Comparison of ENCODE assay signal across 9 cellular contexts in the genomic region with DNA sequence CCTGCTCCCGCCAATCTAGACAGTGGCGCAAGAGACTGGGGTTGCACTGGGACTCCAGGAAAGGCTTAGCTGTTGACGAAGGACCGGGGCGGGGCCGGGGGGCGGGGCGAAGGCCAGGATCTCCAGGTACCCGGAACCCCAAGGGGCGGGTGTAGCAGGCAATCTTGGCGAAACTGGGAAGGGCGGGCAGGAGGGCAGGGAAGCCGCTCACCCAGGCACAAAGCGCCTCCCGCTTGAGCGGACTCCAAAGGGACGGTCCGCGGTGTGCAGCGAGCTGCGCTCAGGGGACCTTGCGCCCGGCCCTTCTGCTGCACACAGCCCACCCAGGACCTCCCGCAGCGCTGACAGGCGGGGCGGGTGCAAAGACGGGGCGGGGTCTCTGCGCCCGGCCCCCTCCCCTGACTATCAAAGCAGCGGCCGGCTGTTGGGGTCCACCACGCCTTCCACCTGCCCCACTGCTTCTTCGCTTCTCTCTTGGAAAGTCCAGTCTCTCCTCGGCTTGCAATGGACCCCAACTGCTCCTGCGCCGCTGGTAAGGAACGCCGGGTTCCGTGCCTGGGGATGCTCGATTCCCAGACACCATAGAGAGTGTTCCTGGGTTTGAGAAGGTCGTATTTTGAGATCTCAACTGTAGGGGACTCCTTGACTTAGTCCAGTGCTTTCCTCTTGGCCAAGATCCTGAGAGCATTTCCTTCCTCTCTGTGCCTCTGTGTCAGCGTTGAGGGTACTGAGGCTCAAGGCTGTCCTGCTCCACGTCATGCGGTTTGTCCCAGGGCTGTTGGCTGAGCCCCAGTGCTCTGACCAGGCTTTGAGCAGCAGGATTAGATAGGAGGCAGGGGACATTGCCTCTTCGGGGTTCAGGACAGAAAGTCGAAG. TPM values are rescaled to one million over a fixed set of nuclear protein-coding genes. Genes with fewer than 3 reads are reported as not detected.
DNase-seq lines count a peak whose midpoint lies in the region; ATAC-seq, FAIRE-seq and TF ChIP-seq lines count a peak whose summit lies in the region.
"Had no signal": no experiment of that assay in that cellular context is flagged by ENCODE, and none has a peak within 500 bp of the region (broad histone marks: within the 10 kb centered on the region; RNA-seq: fewer than 3 reads in every experiment).

A gene (plus strand): TSS at position 405 of the 876 bp plus-strand sequence. CDS start 100 bp downstream, at position 505.

- peak; percentile 84 for ATAC-seq in activated B cell treated with CpG ODN at 0.5 μM for 24 hours (ENCODE audit: low read depth)
- no peak for ATAC-seq in HG03025 (IDR thresholded peaks at IDR 0.05; ENCODE audit: low FRiP score, unreplicated experiment)

- H3K4me1 ChIP-seq in keratinocyte (ENCODE audit: control insufficient read depth, extremely low read depth, insufficient read depth, low read length) = peaks cover 6% of the 10 kb centered on the region

- peaks cover 16% of the 10 kb centered on the region for H3K27me3 Mint-ChIP-seq in activated B cell treated with CpG ODN at 0.5 μM for 24 hours

- peak within 1 kb of the TSS; percentile 43 for H3K9ac ChIP-seq in keratinocyte (ENCODE audit: control insufficient read depth, extremely low read depth, insufficient read depth, low read length)

- no peaks in the 10 kb centered on the region for H3K9me3 ChIP-seq in keratinocyte (ENCODE audit: control insufficient read depth, low read depth, low read length)

- H3K4me3 Mint-ChIP-seq in activated B cell treated with CpG ODN at 0.5 μM for 24 hours = peak within 1 kb of the TSS; percentile 92

- peak within 1 kb of the TSS; percentile 81 for H2AFZ ChIP-seq in keratinocyte (ENCODE audit: control insufficient read depth, low read length)

- intact Hi-C loops in activated B cell treated with CpG ODN at 0.5 μM for 24 hours (cut with micrococcal nuclease) = loop anchor here (1.0 to 2.0 kb wide), 3 partner anchors 15 to 49 kb away; a partner anchor contains a TSS

- H3K36me3 Mint-ChIP-seq in activated B cell treated with CpG ODN at 0.5 μM for 24 hours (ENCODE audit: low read depth) = peaks cover 3% of the 10 kb centered on the region

- no peaks in the 10 kb centered on the region for H3K79me2 ChIP-seq in keratinocyte (ENCODE audit: control insufficient read depth, insufficient read depth, low read length)

- peak within 1 kb of the TSS; percentile 79 for H3K4me2 ChIP-seq in keratinocyte (ENCODE audit: control insufficient read depth, extremely low read depth, insufficient read depth, low read depth, low read length)

- H3K36me3 ChIP-seq in bronchial epithelial cell (ENCODE audit: control insufficient read depth, insufficient read depth, low read length) (no peaks in the 10 kb centered on the region), keratinocyte (ENCODE audit: control insufficient read depth in 2 of 2, extremely low read depth in 1 of 2, insufficient read depth in 2 of 2, low read length in 2 of 2) (no peaks in the 10 kb centered on the region)

- H3K4me3 ChIP-seq in bronchial epithelial cell (ENCODE audit: low read depth, low read length) (peak within 1 kb of the TSS; percentile 41), keratinocyte (ENCODE audit: control insufficient read depth in 2 of 3, extremely low read depth in 1 of 3, insufficient read depth in 2 of 3, low read depth in 1 of 3, low read length in 3 of 3) (peak within 1 kb of the TSS; percentile 55 to 65 (median 59))

- no peaks in the 10 kb centered on the region for H3K9me1 ChIP-seq in keratinocyte (ENCODE audit: control insufficient read depth, extremely low read depth, insufficient read depth, low read length)

- no peaks in the 10 kb centered on the region for H3K9me3 Mint-ChIP-seq in activated B cell treated with CpG ODN at 0.5 μM for 24 hours

- POLR2A ChIA-PET in activated B cell treated with CpG ODN at 0.5 μM for 24 hours (lab: Charles Lee) = interaction anchor here (0.6 to 1.2 kb wide), 12 partner anchors 9 to 865 kb away, joined by 3 to 11 read pairs (median 4); a partner anchor contains a TSS

- CTCF ChIA-PET in activated B cell treated with CpG ODN at 0.5 μM for 24 hours (lab: Charles Lee) = interaction anchor here (0.7 kb wide), 1 partner anchor 49 kb away, joined by 3 read pairs; a partner anchor contains a TSS

- no peak within 1 kb of the TSS for H3K27ac ChIP-seq in keratinocyte (ENCODE audit: control insufficient read depth, insufficient read depth, low read length)

- dilution Hi-C loops in keratinocyte (cut with MboI; ENCODE audit: extremely low pct_ligation_motif_present, low sequenced_read_pairs) = no loop called here

- peaks cover 39% of the 10 kb centered on the region for H3K4me1 Mint-ChIP-seq in activated B cell treated with CpG ODN at 0.5 μM for 24 hours

- DNase-seq in GM03348 (ENCODE audit: low spot score) (peak; percentile 32), NCI-H1105 treated with DMSO at 0.1 percent for 48 hours (lab: John Stamatoyannopoulos, UW) (peak; percentile 43), activated B cell treated with CpG ODN at 0.5 μM for 24 hours (peak; percentile 71), bronchial epithelial cell (ENCODE audit: low read depth) (peak; percentile 82), keratinocyte (ENCODE audit: low read depth, low spot score) (peak; percentile 53), NCI-H2196 (lab: John Stamatoyannopoulos, UW; ENCODE audit: unreplicated experiment) (no peak)
- DNase-seq in stimulated activated CD4-positive, alpha-beta T cell treated with anti-CD3 and anti-CD28 coated beads, Interleukin-12 subunit alpha, Interleukin-12 subunit beta, amount 100 ng/mL, for 48 hours (ENCODE audit: low read depth in 2 of 3, low spot score in 1 of 3) = peak in 2 of 3 donors; percentile 57 to 60

- no peak for FAIRE-seq in bronchial epithelial cell (lab: Jason Lieb, UNC)
- FAIRE-seq in keratinocyte (lab: Jason Lieb, UNC) = peak; percentile 86
- FAIRE-seq: endometrium had no signal

- TF ChIP-seq CTCF in activated B cell treated with CpG ODN at 0.5 μM for 24 hours (IDR thresholded peaks at IDR 0.05) (no peak), bronchial epithelial cell (IDR thresholded peaks at IDR 0.05; ENCODE audit: insufficient read depth, low read length, severe bottlenecking) (no peak), keratinocyte (optimal IDR thresholded peaks at IDR 0.05 in 1 of 3, IDR thresholded peaks at IDR 0.05 in 1 of 3, conservative IDR thresholded peaks at IDR 0.05 in 1 of 3; ENCODE audit: extremely low read depth in 1 of 3, insufficient read depth in 2 of 3, low read length in 3 of 3) (peak in 1 of 3 experiments; percentile 17)

- peak within 1 kb of the TSS; percentile 88 for H3K27ac Mint-ChIP-seq in activated B cell treated with CpG ODN at 0.5 μM for 24 hours

- H3K27me3 ChIP-seq in bronchial epithelial cell (ENCODE audit: control insufficient read depth, insufficient read depth, low read length) (peaks cover under 1% of the 10 kb centered on the region), keratinocyte (ENCODE audit: control insufficient read depth, extremely low read depth, insufficient read depth, low read length) (peaks cover 20% of the 10 kb centered on the region)

- H4K20me1 ChIP-seq in keratinocyte (ENCODE audit: control insufficient read depth, extremely low read depth, insufficient read depth, low read length) = no peaks in the 10 kb centered on the region

RNA-seq across cellular contexts. Expression of the gene that starts here (rescaled TPM):
- total RNA-seq in activated B cell treated with CpG ODN at 0.5 μM for 24 hours (21.4 and 22.8 TPM in 2 replicates), bronchial epithelial cell (1.5 and 1.6 TPM in 2 replicates)
- polyA plus RNA-seq in keratinocyte = 1.5 to 4.1 TPM (median 2.3 TPM) in 3 replicates
- polyA plus RNA-seq in keratinocyte (2011; ENCODE audit: low read depth) = not detected
- polyA plus RNA-seq in keratinocyte (2011; cell fraction: cytosol; rRNA removed) = 1.7 and 3.3 TPM in 2 replicates
- polyA plus RNA-seq in keratinocyte (2011; cell fraction: nucleus; rRNA removed) = 0.90 and 1.1 TPM in 2 replicates
- 1.7 and 6.5 TPM in 2 replicates for polyA plus RNA-seq in keratinocyte (2012; ENCODE audit: low replicate concordance)
- 0.79 to 4.8 TPM (median 2.5 TPM) in 3 replicates for polyA minus RNA-seq in keratinocyte
- 4.2 TPM for polyA minus RNA-seq in keratinocyte (2011; cell fraction: cytosol; rRNA and poly(A)+ RNA removed)
- 0.74 TPM in 1 of 2 replicates, not detected in the other for polyA minus RNA-seq in keratinocyte (2011; cell fraction: nucleus; rRNA and poly(A)+ RNA removed)
